In genomic region chr10:24214762-24215161, GRCh38 we compare ENCODE assay signal across 14 cellular contexts. TPM values are rescaled to one million over a fixed set of nuclear protein-coding genes. Genes with fewer than 3 reads are reported as not detected.
DNase-seq lines count a peak whose midpoint lies in the region; ATAC-seq and TF ChIP-seq lines count a peak whose summit lies in the region.
"Had no signal": no experiment of that assay in that cellular context is flagged by ENCODE, and none has a peak within 500 bp of the region (broad histone marks: within the 10 kb centered on the region; RNA-seq: fewer than 3 reads in every experiment).

No MANE protein-coding gene starts in this region.

- TF ChIP-seq POLR2A in esophagus muscularis mucosa (IDR thresholded peaks at IDR 0.05; ENCODE audit: low read depth), result no peak

- peaks cover 22% of the 10 kb centered on the region for H3K36me3 ChIP-seq in SJCRH30
- peaks cover 0 to 10% (median 2%) of the 10 kb centered on the region in 4 donors for H3K36me3 ChIP-seq in esophagus muscularis mucosa
- peaks cover 0 to 3% of the 10 kb centered on the region in 2 donors for H3K36me3 ChIP-seq in lung (ENCODE audit: control insufficient read depth in 2 of 2, insufficient read depth in 2 of 2, low read length in 2 of 2)
- peaks cover 4% of the 10 kb centered on the region in 3 donors for H3K36me3 ChIP-seq in skeletal muscle tissue (ENCODE audit: control insufficient read depth in 3 of 3, insufficient read depth in 3 of 3, low read length in 3 of 3)

- H3K27me3 ChIP-seq in SJCRH30 (no peaks in the 10 kb centered on the region), esophagus muscularis mucosa (no peaks in the 10 kb centered on the region), lung (ENCODE audit: control insufficient read depth, insufficient read depth) (no peaks in the 10 kb centered on the region), skeletal muscle tissue (ENCODE audit: control insufficient read depth in 3 of 3, insufficient read depth in 3 of 3, low read length in 3 of 3) (no peaks in the 10 kb centered on the region)

- no peak for TF ChIP-seq EP300 in esophagus muscularis mucosa (IDR thresholded peaks at IDR 0.05)

- ATAC-seq in lung (ENCODE audit: insufficient read depth, low FRiP score) (no peak), HG02759 (IDR thresholded peaks at IDR 0.05; ENCODE audit: unreplicated experiment) (no peak), GM18517 (IDR thresholded peaks at IDR 0.05; ENCODE audit: unreplicated experiment) (no peak)
- ATAC-seq: Panc1 had no signal

- peak; percentile 40 to 56 for DNase-seq in SJCRH30
- no peak for DNase-seq in esophagus muscularis mucosa (ENCODE audit: extremely low spot score)
- peak; percentile 34 for DNase-seq in lung (ENCODE audit: low spot score)
- DNase-seq in T-helper 1 cell, result no peak
- DNase-seq in NOMO-1 (lab: John Stamatoyannopoulos, UW; ENCODE audit: unreplicated experiment in 2 of 2), result no peak
- DNase-seq: activated CD4-positive, CD25-positive, alpha-beta regulatory T cell; activated naive CD4-positive, alpha-beta T cell treated with anti-CD3 and anti-CD28 coated beads, Interleukin-2, amount 50 U/mL, for 16 hours; head of caudate nucleus; NCI-H187 treated with DMSO at 0.1 percent for 48 hours; stimulated activated CD4-positive, alpha-beta T cell treated with anti-CD3 and anti-CD28 coated beads, Interleukin-12 subunit alpha, Interleukin-12 subunit beta, amount 100 ng/mL, for 4 hours had no signal

- H3K9ac ChIP-seq in skeletal muscle tissue (ENCODE audit: low read depth in 1 of 3, low read length in 3 of 3), result peak overlapping the region; percentile 42 to 83 (median 68)

- 75% methylated on average over 2 of the region's 5 CpGs for WGBS in esophagus muscularis mucosa
- WGBS in lung, 2 donors, result 51 to 65% methylated on average over 5 of the region's 5 CpGs

- H3K27ac ChIP-seq in SJCRH30, result no peak overlapping the region
- H3K27ac ChIP-seq in esophagus muscularis mucosa (replicated peaks in 1 of 4), result peak overlapping the region; percentile 47 to 66 (median 50)
- peak overlapping the region; percentile 29 to 63 for H3K27ac ChIP-seq in lung (ENCODE audit: low read depth in 1 of 2, low read length in 1 of 2)
- peak overlapping the region; percentile 75 for H3K27ac ChIP-seq in skeletal muscle tissue (ENCODE audit: low read depth, low read length)

- no peak for TF ChIP-seq CTCF in esophagus muscularis mucosa (IDR thresholded peaks at IDR 0.05)
- TF ChIP-seq CTCF in lung (IDR thresholded peaks at IDR 0.05; ENCODE audit: control extremely low read depth, extremely low read depth), result no peak

- intact Hi-C loops in esophagus muscularis mucosa (cut with DNase I), result no loop called here

- H3K4me1 ChIP-seq in SJCRH30 (peaks cover 16% of the 10 kb centered on the region), esophagus muscularis mucosa (peaks cover 24 to 46% (median 37%) of the 10 kb centered on the region in 4 donors), lung (ENCODE audit: control insufficient read depth in 2 of 2, insufficient read depth in 2 of 2, low read length in 2 of 2) (peaks cover 19 to 48% of the 10 kb centered on the region in 2 donors), skeletal muscle tissue (ENCODE audit: control insufficient read depth in 3 of 3, insufficient read depth in 3 of 3, low read length in 3 of 3) (peaks cover 49 to 55% (median 54%) of the 10 kb centered on the region in 3 donors)

- H3K4me3 ChIP-seq in SJCRH30 (no peak overlapping the region), esophagus muscularis mucosa (peak overlapping the region in 2 of 4 donors; percentile 3 to 13), lung (no peak overlapping the region), skeletal muscle tissue (ENCODE audit: low read length in 3 of 3) (peak overlapping the region; percentile 25 to 59 (median 58))

- H3K9me3 ChIP-seq in SJCRH30 (replicated peaks), result no peaks in the 10 kb centered on the region; the same call in 1 of the 2 replicates
- H3K9me3 ChIP-seq in esophagus muscularis mucosa, result no peaks in the 10 kb centered on the region
- H3K9me3 ChIP-seq in lung (ENCODE audit: control insufficient read depth in 2 of 2, insufficient read depth in 1 of 2, low read length in 1 of 2), result no peaks in the 10 kb centered on the region
- H3K9me3 ChIP-seq in skeletal muscle tissue (ENCODE audit: control insufficient read depth in 3 of 3, low read length in 3 of 3), result no peaks in the 10 kb centered on the region

RNA-seq across cellular contexts. Expression of gene KIAA1217, which starts 5.8 kb away (rescaled TPM):
- 29.7 and 30.6 TPM in 2 replicates for total RNA-seq in SJCRH30 (2014; rRNA removed; shearing (Covaris generic))
- 10 to 100 TPM; 10.1 to 15.9 (median 12.5) TPM for total RNA-seq in esophagus muscularis mucosa
- 10 to 100 TPM; 35.1 to 58.6 TPM for total RNA-seq in lung
- 10 to 100 TPM in 1 of 2 donors, 1 to 10 TPM in 1; 5.5 to 13.0 TPM for polyA plus RNA-seq in lung
- 16.2 TPM for total RNA-seq in skeletal muscle tissue

Comparison
In these comparisons a context has a peak if more than half of its experiments do, and no peak if none do; other contexts are left out.
1. DNase-seq: peak in SJCRH30 (2 of 2) and lung (single experiment); none in esophagus muscularis mucosa (single experiment), T-helper 1 cell (0 of 5) and NOMO-1 (0 of 2).
2. H3K4me3 ChIP-seq: peak in skeletal muscle tissue (3 of 3); none in SJCRH30 (single experiment) and lung (single experiment).